10 cellular contexts compared by ENCODE assay signal in the genomic region with DNA sequence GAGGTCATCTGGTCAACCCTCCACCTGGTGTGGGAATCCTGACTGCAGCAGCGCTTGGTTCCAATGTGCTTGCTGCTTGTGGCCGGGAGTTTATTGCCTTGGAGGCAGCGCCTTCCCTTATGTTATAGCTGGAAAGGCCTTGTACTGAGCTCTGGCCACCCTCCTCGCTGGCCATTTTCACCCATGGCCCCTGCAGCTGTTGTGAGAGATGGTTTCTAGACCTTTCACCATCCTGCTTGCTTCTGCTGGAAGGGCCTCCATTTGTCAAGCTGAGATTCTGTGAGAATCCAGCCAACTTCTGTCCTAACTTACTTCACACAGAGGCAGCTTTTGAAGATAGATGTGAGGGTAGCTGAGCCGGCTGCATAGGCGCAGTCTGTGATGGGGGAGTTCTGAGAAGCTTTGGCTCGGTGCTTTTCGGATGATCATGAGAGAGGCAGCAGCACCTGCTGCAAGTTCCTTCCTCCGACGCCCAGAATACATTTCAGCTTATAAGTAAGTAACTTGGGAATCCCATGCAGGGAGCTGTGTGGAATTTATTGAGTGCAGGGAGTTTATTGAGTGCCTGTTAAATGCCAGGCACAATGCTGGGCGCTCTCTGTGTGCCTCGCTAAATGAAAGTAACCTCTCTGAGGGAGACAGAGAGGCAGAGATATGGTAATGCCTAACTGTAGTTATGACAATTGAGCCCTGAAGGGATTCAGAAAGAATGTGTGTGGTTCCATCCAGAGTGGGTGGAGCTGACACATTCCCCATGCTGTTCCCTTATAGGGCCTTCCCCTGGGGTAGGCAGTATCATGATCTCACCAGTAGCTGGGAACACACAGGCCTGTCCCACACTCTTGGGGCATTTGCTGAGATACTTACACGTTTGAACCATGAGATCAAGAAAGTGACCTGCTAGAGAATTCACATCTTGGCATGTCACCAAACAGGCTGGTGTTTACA. TPM values are rescaled to one million over a fixed set of nuclear protein-coding genes. Genes with fewer than 3 reads are reported as not detected.
A peak's percentile ranks its signal among the peaks of the same experiment; 100 is the strongest.
DNase-seq lines count a peak whose midpoint lies in the region; ATAC-seq and TF ChIP-seq lines count a peak whose summit lies in the region.
"Had no signal": no experiment of that assay in that cellular context is flagged by ENCODE, and none has a peak within 500 bp of the region (broad histone marks: within the 10 kb centered on the region; RNA-seq: fewer than 3 reads in every experiment).

No MANE protein-coding gene starts in this region.

- DNase-seq in ELF-1 (ENCODE audit: low read depth, low spot score) (peak; percentile 84), SK-N-SH (no peak), foreskin keratinocyte (peak; percentile 97 to 98), NCI-H345 treated with DMSO at 0.1 percent for 48 hours (lab: John Stamatoyannopoulos, UW; ENCODE audit: unreplicated experiment) (no peak), NCI-H2029 treated with DMSO at 0.1 percent for 48 hours (lab: John Stamatoyannopoulos, UW) (no peak)
- DNase-seq: activated B cell treated with CpG ODN at 0.5 μM for 24 hours had no signal

- POLR2A ChIA-PET in SK-N-SH (lab: Yijun Ruan, JAX): no interaction called here

- TF ChIP-seq EP300 in SK-N-SH (IDR thresholded peaks at IDR 0.05; ENCODE audit: borderline replicate concordance in 1 of 2, low read depth in 1 of 2, low read length in 1 of 2): no peak

- H3K36me3 ChIP-seq in SK-N-SH (replicated peaks in 1 of 2; ENCODE audit: control insufficient read depth in 1 of 2, insufficient read depth in 2 of 2, low read length in 1 of 2): peaks cover 10 to 19% of the 10 kb centered on the region in 2 experiments
- H3K36me3 ChIP-seq in parathyroid adenoma (ENCODE audit: control insufficient read depth, insufficient read depth, low read length): no peaks in the 10 kb centered on the region

- H3K4me2 ChIP-seq in SK-N-SH (0 out of 2 replicates have a peak overlapping the region, but pooled peaks have one; percentile 14), parathyroid adenoma (ENCODE audit: low read length) (no peak overlapping the region)

- H3K9me2 ChIP-seq in SK-N-SH: no peaks in the 10 kb centered on the region

- no peaks in the 10 kb centered on the region for H3K9me3 ChIP-seq in SK-N-SH
- H3K9me3 ChIP-seq in parathyroid adenoma (ENCODE audit: control insufficient read depth, low read length): no peaks in the 10 kb centered on the region

- CTCF ChIA-PET in SK-N-SH (lab: Yijun Ruan, JAX): interaction anchor here (0.6 to 1.2 kb wide), 6 partner anchors 8 to 117 kb away, joined by 3 to 4 read pairs (median 3); no protein-coding TSS in a partner anchor

- TF ChIP-seq RAD21 in SK-N-SH (IDR thresholded peaks at IDR 0.05; ENCODE audit: low read length): no peak

- H3F3A ChIP-seq in SK-N-SH (replicated peaks; ENCODE audit: insufficient read depth): peaks cover 4% of the 10 kb centered on the region

- ATAC-seq in foreskin keratinocyte (peak; percentile 90), HG03457 (IDR thresholded peaks at IDR 0.05; ENCODE audit: unreplicated experiment) (no peak), HG02642 (IDR thresholded peaks at IDR 0.05; ENCODE audit: poor library complexity, unreplicated experiment) (no peak)
- ATAC-seq: GM12878 had no signal

- H2AFZ ChIP-seq in SK-N-SH (ENCODE audit: low read depth): no peak overlapping the region
- no peak overlapping the region for H2AFZ ChIP-seq in parathyroid adenoma

- no peak for TF ChIP-seq CTCF in SK-N-SH (IDR thresholded peaks at IDR 0.05)
- no peak for TF ChIP-seq CTCF in foreskin keratinocyte (conservative IDR thresholded peaks at IDR 0.05)
- no peak for TF ChIP-seq CTCF in parathyroid adenoma (IDR thresholded peaks at IDR 0.05)

- H3K9ac ChIP-seq in SK-N-SH (no peak overlapping the region), parathyroid adenoma (no peak overlapping the region)

- peaks cover 80% of the 10 kb centered on the region for H4K20me1 ChIP-seq in SK-N-SH (ENCODE audit: insufficient read depth)

- H3K27ac ChIP-seq in SK-N-SH (ENCODE audit: low read depth in 2 of 2, low read length in 1 of 2) (peak overlapping the region; percentile 14 to 19; a peak in 2 of 4 replicates), foreskin keratinocyte (peak overlapping the region; percentile 72), parathyroid adenoma (peak overlapping the region; percentile 47)

- no peaks in the 10 kb centered on the region for H3K27me3 ChIP-seq in SK-N-SH (ENCODE audit: insufficient read depth)
- no peaks in the 10 kb centered on the region for H3K27me3 ChIP-seq in foreskin keratinocyte
- no peaks in the 10 kb centered on the region for H3K27me3 ChIP-seq in parathyroid adenoma (ENCODE audit: control insufficient read depth, insufficient read depth, low read length)

- peaks cover 100% of the 10 kb centered on the region for H3K79me2 ChIP-seq in SK-N-SH (ENCODE audit: insufficient read depth)
- peaks cover 44% of the 10 kb centered on the region for H3K79me2 ChIP-seq in parathyroid adenoma

- 91% methylated on average over 13 of the region's 13 CpGs for WGBS in SK-N-SH (ENCODE audit: low lambda C conversion rate)

- peaks cover 45 to 57% of the 10 kb centered on the region in 2 experiments for H3K4me1 ChIP-seq in SK-N-SH (ENCODE audit: control insufficient read depth in 1 of 2, insufficient read depth in 2 of 2, low read depth in 1 of 2, low read length in 1 of 2)
- peaks cover 29% of the 10 kb centered on the region for H3K4me1 ChIP-seq in foreskin keratinocyte
- peaks cover 20% of the 10 kb centered on the region for H3K4me1 ChIP-seq in parathyroid adenoma

- no peak overlapping the region for H3K4me3 ChIP-seq in SK-N-SH (ENCODE audit: low read depth in 2 of 2, low read length in 1 of 2)
- no peak overlapping the region for H3K4me3 ChIP-seq in parathyroid adenoma (ENCODE audit: low read depth, low read length)
- H3K4me3 ChIP-seq: GM12878 had no signal

TF ChIP-seq in SK-N-SH, 30 proteins besides CTCF, POLR2A, EP300 and RAD21:
- TF ChIP-seq, protein P1, sequence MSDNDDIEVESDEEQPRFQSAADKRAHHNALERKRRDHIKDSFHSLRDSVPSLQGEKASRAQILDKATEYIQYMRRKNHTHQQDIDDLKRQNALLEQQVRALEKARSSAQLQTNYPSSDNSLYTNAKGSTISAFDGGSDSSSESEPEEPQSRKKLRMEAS (IDR thresholded peaks at IDR 0.05; ENCODE audit: low read depth): no peak
- no peak for TF ChIP-seq GABPA (IDR thresholded peaks at IDR 0.05; ENCODE audit: low read depth)

RNA-seq across cellular contexts. Expression of a gene that starts 8.9 kb away (rescaled TPM):
- 47.2 and 47.8 TPM in 2 replicates for polyA plus RNA-seq in SK-N-SH (2012; rRNA removed)
- 20.8 and 27.3 TPM in 2 replicates for polyA plus RNA-seq in SK-N-SH (2012; cell fraction: cytosol; rRNA removed)
- 157 and 177 TPM in 2 replicates for polyA plus RNA-seq in SK-N-SH (2012; cell fraction: nucleus; rRNA removed)
- 22.3 TPM in 2 replicates for total RNA-seq in foreskin keratinocyte
- 20.8 and 22.1 TPM in 2 replicates for polyA plus RNA-seq in foreskin keratinocyte

Comparison
In these comparisons a context has a peak if more than half of its experiments do, and no peak if none do; other contexts are left out.
1. DNase-seq: peak in ELF-1 (single experiment) and foreskin keratinocyte (2 of 2); none in SK-N-SH (single experiment), NCI-H345 treated with DMSO at 0.1 percent for 48 hours (single experiment) and NCI-H2029 treated with DMSO at 0.1 percent for 48 hours (single experiment).
2. H3K27ac ChIP-seq: peak in every context shown above with its lines; median percentile 72 in foreskin keratinocyte; 47 in parathyroid adenoma; 16 in SK-N-SH.